2 cellular contexts compared by ENCODE assay signal in the genomic region with DNA sequence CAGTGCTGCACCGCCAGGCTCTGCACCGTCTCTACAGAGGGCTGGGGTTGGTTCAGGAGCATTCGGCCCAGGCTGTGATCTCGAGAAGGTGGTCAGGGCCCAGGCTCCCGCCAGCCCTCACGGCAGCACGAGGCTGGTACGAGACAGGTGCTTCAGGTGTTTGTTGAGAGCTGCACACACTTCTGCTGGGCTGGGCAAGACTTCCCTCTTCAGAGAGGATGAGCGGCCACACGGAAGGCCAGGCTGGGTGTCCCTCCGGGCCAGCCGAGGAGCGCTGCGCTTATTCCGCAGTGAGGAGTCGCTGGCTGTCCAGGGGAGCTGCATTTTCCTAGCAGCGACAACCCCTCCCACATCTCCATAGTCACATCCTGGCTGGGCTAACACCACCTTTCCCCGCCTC.
TF ChIP-seq lines count a peak whose summit lies in the region.

No MANE protein-coding gene starts in this region.

TF ChIP-seq in GM23338, 12 proteins besides CTCF, POLR2A, EP300 and RAD21:
- TF ChIP-seq, protein P1, sequence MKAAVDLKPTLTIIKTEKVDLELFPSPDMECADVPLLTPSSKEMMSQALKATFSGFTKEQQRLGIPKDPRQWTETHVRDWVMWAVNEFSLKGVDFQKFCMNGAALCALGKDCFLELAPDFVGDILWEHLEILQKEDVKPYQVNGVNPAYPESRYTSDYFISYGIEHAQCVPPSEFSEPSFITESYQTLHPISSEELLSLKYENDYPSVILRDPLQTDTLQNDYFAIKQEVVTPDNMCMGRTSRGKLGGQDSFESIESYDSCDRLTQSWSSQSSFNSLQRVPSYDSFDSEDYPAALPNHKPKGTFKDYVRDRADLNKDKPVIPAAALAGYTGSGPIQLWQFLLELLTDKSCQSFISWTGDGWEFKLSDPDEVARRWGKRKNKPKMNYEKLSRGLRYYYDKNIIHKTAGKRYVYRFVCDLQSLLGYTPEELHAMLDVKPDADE (IDR thresholded peaks at IDR 0.05): no peak
- no peak for TF ChIP-seq ZNF114 (CRISPR knock-in tag; IDR thresholded peaks at IDR 0.05)
- TF ChIP-seq STAT1 (IDR thresholded peaks at IDR 0.05; ENCODE audit: unreplicated experiment): no peak
- TF ChIP-seq JUNB (IDR thresholded peaks at IDR 0.05; ENCODE audit: unreplicated experiment): no peak
- no peak for TF ChIP-seq EZH2 (IDR thresholded peaks at IDR 0.05; ENCODE audit: low read depth, unreplicated experiment)

TF ChIP-seq in HepG2, 621 proteins besides CTCF, POLR2A, EP300 and RAD21:
- no peak for TF ChIP-seq ESRRA (CRISPR knock-in tag; IDR thresholded peaks at IDR 0.05; ENCODE audit: low read depth)
- 0 out of 2 replicates have a peak, but pooled peaks have one; percentile 15 for TF ChIP-seq ZNF441 (CRISPR knock-in tag; IDR thresholded peaks at IDR 0.05; ENCODE audit: borderline replicate concordance)
TF ChIP-seq in HepG2: peak in this region for 1.
